Comparison of ENCODE assay signal across 16 cellular contexts in genomic region chr19:19602713-19603320, GRCh38. TPM values are rescaled to one million over a fixed set of nuclear protein-coding genes. Genes with fewer than 3 reads are reported as not detected.
DNase-seq lines count a peak whose midpoint lies in the region; ATAC-seq and TF ChIP-seq lines count a peak whose summit lies in the region.
"Had no signal": no experiment of that assay in that cellular context is flagged by ENCODE, and none has a peak within 500 bp of the region (broad histone marks: within the 10 kb centered on the region; RNA-seq: fewer than 3 reads in every experiment).

No MANE protein-coding gene starts in this region.

- no peak for ATAC-seq in activated T-cell treated with anti-CD3 and anti-CD28 coated beads, Interleukin-2, amount 50 U/mL, for 4 hours
- ATAC-seq in central memory CD8-positive, alpha-beta T cell (replicated peaks; ENCODE audit: extremely low read depth, poor library complexity, severe bottlenecking): no peak
- no peak for ATAC-seq in stimulated activated effector memory CD8-positive, alpha-beta T cell treated with anti-CD3 and anti-CD28 coated beads, Interleukin-12 subunit alpha, Interleukin-12 subunit beta, amount 100 ng/mL, for 72 hours
- ATAC-seq: body of pancreas, gastroesophageal sphincter, Right ventricle myocardium inferior had no signal

- TF ChIP-seq CTCF in RWPE1 (conservative IDR thresholded peaks at IDR 0.05; ENCODE audit: low read depth) (no peak), GM10248 (IDR thresholded peaks at IDR 0.05; ENCODE audit: control extremely low read depth, extremely low read depth, low read depth, missing control alignments) (no peak)

- POLR2A ChIA-PET in RWPE1 (lab: Yijun Ruan, JAX; ENCODE audit: low non-redundant PET) (no interaction called here), GM10248 (lab: Yijun Ruan, JAX) (no interaction called here)

- peak overlapping the region; percentile 81 for H3K27ac ChIP-seq in RWPE1
- H3K27ac ChIP-seq: body of pancreas, gastroesophageal sphincter, pancreas, suprapubic skin had no signal

- H3K4me1 Mint-ChIP-seq in activated T-cell treated with anti-CD3 and anti-CD28 coated beads, Interleukin-2, amount 50 U/mL, for 4 hours (ENCODE audit: low read depth): peaks cover 67% of the 10 kb centered on the region
- H3K4me1 Mint-ChIP-seq in central memory CD8-positive, alpha-beta T cell: peaks cover 51% of the 10 kb centered on the region
- peaks cover 52% of the 10 kb centered on the region for H3K4me1 Mint-ChIP-seq in stimulated activated effector memory CD8-positive, alpha-beta T cell treated with anti-CD3 and anti-CD28 coated beads, Interleukin-12 subunit alpha, Interleukin-12 subunit beta, amount 100 ng/mL, for 72 hours

- no peaks in the 10 kb centered on the region for H3K27me3 Mint-ChIP-seq in activated T-cell treated with anti-CD3 and anti-CD28 coated beads, Interleukin-2, amount 50 U/mL, for 4 hours (ENCODE audit: low read depth)
- H3K27me3 Mint-ChIP-seq in central memory CD8-positive, alpha-beta T cell: no peaks in the 10 kb centered on the region

- peaks cover 7% of the 10 kb centered on the region for H3K9me3 Mint-ChIP-seq in activated T-cell treated with anti-CD3 and anti-CD28 coated beads, Interleukin-2, amount 50 U/mL, for 4 hours
- H3K9me3 Mint-ChIP-seq in central memory CD8-positive, alpha-beta T cell: no peaks in the 10 kb centered on the region
- H3K9me3 Mint-ChIP-seq in stimulated activated effector memory CD8-positive, alpha-beta T cell treated with anti-CD3 and anti-CD28 coated beads, Interleukin-12 subunit alpha, Interleukin-12 subunit beta, amount 100 ng/mL, for 72 hours: no peaks in the 10 kb centered on the region

- no peak for DNase-seq in activated T-cell treated with anti-CD3 and anti-CD28 coated beads, Interleukin-2, amount 50 U/mL, for 4 hours
- DNase-seq in activated T-cell treated with anti-CD3 and anti-CD28 coated beads, Interleukin-2, amount 50 U/mL, for 48 hours: no peak
- DNase-seq in RWPE1 (ENCODE audit: low spot score): peak; percentile 62
- no peak for DNase-seq in central memory CD8-positive, alpha-beta T cell (ENCODE audit: low spot score in 2 of 2)
- no peak for DNase-seq in stimulated activated effector memory CD8-positive, alpha-beta T cell treated with anti-CD3 and anti-CD28 coated beads, Interleukin-12 subunit alpha, Interleukin-12 subunit beta, amount 100 ng/mL, for 72 hours (ENCODE audit: low spot score in 2 of 2)
- DNase-seq in iPS-NIHi7 (ENCODE audit: extremely low spot score): no peak
- no peak for DNase-seq in GM10248 (ENCODE audit: extremely low spot score)
- no peak for DNase-seq in hepatic stellate cell (ENCODE audit: low spot score)
- DNase-seq: body of pancreas, Karpas-422, NCI-H2029 treated with DMSO at 0.1 percent for 48 hours, NCI-H82, pancreas had no signal

- H3K27ac Mint-ChIP-seq in central memory CD8-positive, alpha-beta T cell (ENCODE audit: low read depth): peak overlapping the region; percentile 87
- H3K27ac Mint-ChIP-seq in stimulated activated effector memory CD8-positive, alpha-beta T cell treated with anti-CD3 and anti-CD28 coated beads, Interleukin-12 subunit alpha, Interleukin-12 subunit beta, amount 100 ng/mL, for 72 hours: peak overlapping the region; percentile 88

- H3K4me3 Mint-ChIP-seq in activated T-cell treated with anti-CD3 and anti-CD28 coated beads, Interleukin-2, amount 50 U/mL, for 4 hours: peak overlapping the region; percentile 55
- peak overlapping the region; percentile 8 for H3K4me3 Mint-ChIP-seq in central memory CD8-positive, alpha-beta T cell
- H3K4me3 Mint-ChIP-seq in stimulated activated effector memory CD8-positive, alpha-beta T cell treated with anti-CD3 and anti-CD28 coated beads, Interleukin-12 subunit alpha, Interleukin-12 subunit beta, amount 100 ng/mL, for 72 hours: peak overlapping the region; percentile 36

- peaks cover 8% of the 10 kb centered on the region for H3K36me3 Mint-ChIP-seq in activated T-cell treated with anti-CD3 and anti-CD28 coated beads, Interleukin-2, amount 50 U/mL, for 4 hours (ENCODE audit: insufficient read depth)
- peaks cover 10% of the 10 kb centered on the region for H3K36me3 Mint-ChIP-seq in central memory CD8-positive, alpha-beta T cell (ENCODE audit: insufficient read depth)
- H3K36me3 Mint-ChIP-seq in stimulated activated effector memory CD8-positive, alpha-beta T cell treated with anti-CD3 and anti-CD28 coated beads, Interleukin-12 subunit alpha, Interleukin-12 subunit beta, amount 100 ng/mL, for 72 hours: peaks cover 88% of the 10 kb centered on the region

- CTCF ChIA-PET in RWPE1 (lab: Yijun Ruan, JAX): interaction anchor here (0.6 to 1.5 kb wide), 5 partner anchors 11 to 78 kb away, joined by 3 to 6 read pairs (median 4); no protein-coding TSS in a partner anchor
- CTCF ChIA-PET in GM10248 (lab: Yijun Ruan, JAX): interaction anchor here (1.0 to 1.3 kb wide), 2 partner anchors 12 to 52 kb away, joined by 3 to 4 read pairs; no protein-coding TSS in a partner anchor

RNA-seq across cellular contexts. Expression of gene PBX4, which starts 15.7 kb away (rescaled TPM):
- 10 to 100 TPM in 1 of 3 donors, 1 to 10 TPM in 2; 8.9 to 12.1 (median 9.2) TPM for total RNA-seq in activated T-cell treated with anti-CD3 and anti-CD28 coated beads, Interleukin-2, amount 50 U/mL, for 4 hours
- total RNA-seq: Right ventricle myocardium inferior had no signal

RNA-seq across cellular contexts. Expression of gene LPAR2, which starts 25.2 kb away (rescaled TPM):
- total RNA-seq in activated T-cell treated with anti-CD3 and anti-CD28 coated beads, Interleukin-2, amount 50 U/mL, for 4 hours: 10 to 100 TPM in 2 of 3 donors, 1 to 10 TPM in 1; 9.4 to 15.1 (median 14.7) TPM

RNA-seq across cellular contexts. Expression of gene GMIP, which starts 40.6 kb away (rescaled TPM):
- 10 to 100 TPM; 38.7 to 43.4 (median 42.1) TPM for total RNA-seq in activated T-cell treated with anti-CD3 and anti-CD28 coated beads, Interleukin-2, amount 50 U/mL, for 4 hours
